In the genomic region with DNA sequence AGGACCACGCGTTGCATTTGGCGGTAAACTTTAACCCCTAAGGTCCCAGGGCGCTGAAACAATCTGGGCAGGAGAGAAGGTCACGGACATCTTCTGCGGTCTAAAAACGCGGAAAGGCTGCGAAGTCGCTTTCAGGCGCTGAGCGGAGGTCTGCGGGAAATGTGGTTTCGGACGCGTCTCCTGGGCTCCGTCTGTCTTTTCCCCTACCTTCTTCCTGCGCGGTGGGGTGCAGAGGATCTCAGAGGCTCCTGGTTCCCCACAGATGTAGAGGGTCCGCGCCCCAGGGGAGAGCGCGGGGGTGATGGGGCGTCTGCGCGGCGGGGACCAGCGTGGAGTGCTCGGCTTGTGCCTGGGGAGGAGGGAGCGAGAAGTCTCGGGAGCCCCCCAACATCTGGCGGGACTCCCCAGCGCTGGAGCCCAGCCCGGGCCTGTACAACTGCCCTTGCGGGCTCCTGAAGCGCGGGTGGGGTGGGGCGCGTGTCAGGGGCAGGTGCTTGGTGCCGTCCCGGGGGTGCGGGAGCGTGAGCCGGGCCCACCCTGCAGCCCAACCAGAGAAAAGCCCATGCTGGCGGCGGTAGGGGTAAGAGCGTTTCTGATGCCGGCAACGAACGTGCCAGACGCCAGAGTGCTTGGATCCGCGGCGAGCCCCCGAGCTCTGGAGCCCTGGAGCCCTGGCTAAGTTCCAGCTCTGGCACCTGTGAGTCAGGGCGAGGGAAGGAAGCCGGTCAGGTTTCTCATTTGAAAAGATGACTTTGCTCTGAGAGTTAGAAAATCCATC, we compare ENCODE assay signal across 8 cellular contexts. TPM values are rescaled to one million over a fixed set of nuclear protein-coding genes. Genes with fewer than 3 reads are reported as not detected.
DNase-seq lines count a peak whose midpoint lies in the region; ATAC-seq and TF ChIP-seq lines count a peak whose summit lies in the region.

No MANE protein-coding gene starts in this region.

- peak overlapping the region; percentile 49 for H3K27ac ChIP-seq in VCaP
- H3K27ac ChIP-seq in upper lobe of right lung: no peak overlapping the region

- H3K4me3 ChIP-seq in upper lobe of right lung (no peak overlapping the region), MG63 (no peak overlapping the region)

- H3K36me3 ChIP-seq in upper lobe of right lung (no peaks in the 10 kb centered on the region), MG63 (no peaks in the 10 kb centered on the region)

- ATAC-seq in left colon (peak; percentile 37), upper lobe of right lung (peak; percentile 29), GM18867 (IDR thresholded peaks at IDR 0.05; ENCODE audit: unreplicated experiment) (no peak)

- TF ChIP-seq CTCF in VCaP (conservative IDR thresholded peaks at IDR 0.05) (no peak), upper lobe of right lung (IDR thresholded peaks at IDR 0.05) (no peak), GM13976 (IDR thresholded peaks at IDR 0.05; ENCODE audit: borderline replicate concordance, control extremely low read depth, extremely low read depth, insufficient read depth, missing control alignments) (no peak)

- peak; percentile 4 for DNase-seq in stimulated activated CD4-positive, alpha-beta T cell treated with anti-CD3 and anti-CD28 coated beads, Interleukin-12 subunit alpha, Interleukin-12 subunit beta, amount 100 ng/mL, for 4 hours
- no peak for DNase-seq in stimulated activated CD4-positive, alpha-beta T cell treated with anti-CD3 and anti-CD28 coated beads, Interleukin-4, amount 100 ng/mL, for 24 hours
- peak in 1 of 2 donors; percentile 26 for DNase-seq in left colon
- no peak for DNase-seq in upper lobe of right lung
- no peak for DNase-seq in MG63
- no peak for DNase-seq in GM13976 (ENCODE audit: low spot score)

- no peaks in the 10 kb centered on the region for H3K9me3 ChIP-seq in upper lobe of right lung
- H3K9me3 ChIP-seq in MG63: no peaks in the 10 kb centered on the region

- H3K27me3 ChIP-seq in upper lobe of right lung (peaks cover 10% of the 10 kb centered on the region), MG63 (no peaks in the 10 kb centered on the region)

- in situ Hi-C loops in GM13976 (cut with MboI; ENCODE audit: low sequenced_read_pairs, unreplicated experiment): no loop called here

- intact Hi-C loops in left colon (cut with DNase I, micrococcal nuclease) (no loop called here), upper lobe of right lung (cut with DNase I) (no loop called here)

- no peaks in the 10 kb centered on the region for H3K4me1 ChIP-seq in upper lobe of right lung

RNA-seq across cellular contexts. Expression of gene ZNF510, which starts 58.2 kb away (rescaled TPM):
- 1 to 10 TPM; 5.8 to 7.4 TPM for total RNA-seq in left colon
- total RNA-seq in upper lobe of right lung: 10.3 TPM
- total RNA-seq in MG63 (2014; rRNA removed; shearing (Covaris generic); ENCODE audit: low replicate concordance): 2.7 and 4.6 TPM in 2 replicates
